8 cellular contexts compared by ENCODE assay signal in genomic region chr17:55237826-55238196, GRCh38. TPM values are rescaled to one million over a fixed set of nuclear protein-coding genes. Genes with fewer than 3 reads are reported as not detected.
DNase-seq lines count a peak whose midpoint lies in the region; ATAC-seq, FAIRE-seq and TF ChIP-seq lines count a peak whose summit lies in the region.

No MANE protein-coding gene starts in this region.

- POLR2A ChIA-PET in BJ (lab: Charles Lee) = interaction anchor here (0.6 kb wide), 1 partner anchor 31 kb away, joined by 3 read pairs; no protein-coding TSS in a partner anchor

- ATAC-seq in HG03103 (IDR thresholded peaks at IDR 0.05; ENCODE audit: low read depth, unreplicated experiment) (peak; percentile 2), naive B cell (ENCODE audit: low read depth in 2 of 2) (no peak), GM18873 (IDR thresholded peaks at IDR 0.05; ENCODE audit: low FRiP score, unreplicated experiment) (no peak), HG02763 (IDR thresholded peaks at IDR 0.05; ENCODE audit: unreplicated experiment) (no peak)

- no peak for FAIRE-seq in bronchial epithelial cell (lab: Jason Lieb, UNC)

- CTCF ChIA-PET in BJ (lab: Yijun Ruan, JAX) = interaction anchor here (1.5 to 2.2 kb wide), 2 partner anchors 15 to 56 kb away, joined by 4 to 6 read pairs; no protein-coding TSS in a partner anchor

- H3K4me3 Mint-ChIP-seq in naive B cell = peak overlapping the region in 7 of 8 donors; percentile 39 to 77 (median 57)

- peak overlapping the region; percentile 40 for H3K4me3 ChIP-seq in BJ (ENCODE audit: low read depth, low read length)
- peak overlapping the region; percentile 51 for H3K4me3 ChIP-seq in bronchial epithelial cell (ENCODE audit: low read depth, low read length)

- H3K27me3 Mint-ChIP-seq in naive B cell = peaks cover 37 to 59% (median 44%) of the 10 kb centered on the region in 3 donors

- peaks cover 2 to 11% (median 8%) of the 10 kb centered on the region in 7 donors for H3K9me3 Mint-ChIP-seq in naive B cell

- peaks cover 10 to 17% (median 15%) of the 10 kb centered on the region in 3 donors for H3K4me1 Mint-ChIP-seq in naive B cell

- H3K27me3 ChIP-seq in BJ (ENCODE audit: control insufficient read depth, insufficient read depth, low read length) = no peaks in the 10 kb centered on the region; the same call in 1 of the 2 replicates
- no peaks in the 10 kb centered on the region for H3K27me3 ChIP-seq in bronchial epithelial cell (ENCODE audit: control insufficient read depth, insufficient read depth, low read length)

- no peak for DNase-seq in BJ (ENCODE audit: low read depth)
- DNase-seq in bronchial epithelial cell (ENCODE audit: low read depth) = no peak
- no peak for DNase-seq in naive B cell
- no peak for DNase-seq in KBM-7
- no peak for DNase-seq in kidney glomerular epithelial cell (lab: John Stamatoyannopoulos, UW)

- H3K36me3 ChIP-seq in BJ (ENCODE audit: control insufficient read depth, insufficient read depth, low read length) (no peaks in the 10 kb centered on the region), bronchial epithelial cell (ENCODE audit: control insufficient read depth, insufficient read depth, low read length) (no peaks in the 10 kb centered on the region)

- TF ChIP-seq CTCF in BJ (IDR thresholded peaks at IDR 0.05; ENCODE audit: insufficient read depth, low read depth, low read length) = no peak
- TF ChIP-seq CTCF in bronchial epithelial cell (IDR thresholded peaks at IDR 0.05; ENCODE audit: insufficient read depth, low read length, severe bottlenecking) = no peak

- peaks cover 5 to 7% of the 10 kb centered on the region in 2 donors for H3K36me3 Mint-ChIP-seq in naive B cell

- no peak overlapping the region for H3K27ac Mint-ChIP-seq in naive B cell

- in situ Hi-C loops in KBM-7 (cut with MboI; ENCODE audit: low pct_unique_long_range_greater_than_20kb, low sequenced_read_pairs) = no loop called here

RNA-seq across cellular contexts. Expression of gene HLF, which starts 26.9 kb away (rescaled TPM):
- 0.02 TPM in 1 of 2 replicates, not detected in the other for polyA plus RNA-seq in BJ (2011; rRNA removed)
- not detected in 2 replicates for polyA minus RNA-seq in BJ (2011; rRNA and poly(A)+ RNA removed)
- 0.26 and 0.51 TPM in 2 replicates for total RNA-seq in bronchial epithelial cell
- not detected for polyA plus RNA-seq in naive B cell (ENCODE audit: low read depth in 6 of 6)
